8 cellular contexts compared by ENCODE assay signal in genomic region chr1:109547412-109548320, GRCh38. TPM values are rescaled to one million over a fixed set of nuclear protein-coding genes. Genes with fewer than 3 reads are reported as not detected.
A peak's percentile ranks its signal among the peaks of the same experiment; 100 is the strongest.
DNase-seq lines count a peak whose midpoint lies in the region; ATAC-seq and TF ChIP-seq lines count a peak whose summit lies in the region.

No MANE protein-coding gene starts in this region.

- H3K27ac ChIP-seq in VCaP (peak overlapping the region; percentile 88), fibroblast of lung (ENCODE audit: insufficient read depth, low read length) (peak overlapping the region; percentile 98), neuronal stem cell (replicated peaks; ENCODE audit: low read length) (no peak overlapping the region)

- H3K18ac ChIP-seq in neuronal stem cell (ENCODE audit: low read length), result no peak overlapping the region

- peak overlapping the region; percentile 90 for H3K4me2 ChIP-seq in fibroblast of lung (ENCODE audit: extremely low read depth, insufficient read depth, low read length)
- H3K4me2 ChIP-seq in neuronal stem cell (ENCODE audit: insufficient read depth, low read length, poor library complexity, severe bottlenecking), result peak overlapping the region; percentile 54

- no peak overlapping the region for H2BK12ac ChIP-seq in neuronal stem cell (ENCODE audit: low read length)

- no peak overlapping the region for H2AK5ac ChIP-seq in neuronal stem cell (ENCODE audit: low read depth, low read length)

- H3K4me3 ChIP-seq in fibroblast of lung (replicated peaks in 1 of 4; ENCODE audit: control extremely low read depth in 1 of 4, insufficient read depth in 1 of 4, low read depth in 3 of 4, low read length in 4 of 4), result peak overlapping the region; percentile 92 to 98 (median 96)
- H3K4me3 ChIP-seq in neuronal stem cell (ENCODE audit: low read length in 2 of 2), result peak overlapping the region; percentile 77 to 99

- no peak overlapping the region for H4K91ac ChIP-seq in neuronal stem cell (ENCODE audit: low read depth, low read length, poor library complexity)

- DNase-seq in DMS 273 (lab: John Stamatoyannopoulos, UW; ENCODE audit: unreplicated experiment) (peak; percentile 55), DMS 273 treated with DMSO at 0.1 percent for 48 hours (lab: John Stamatoyannopoulos, UW) (no peak), fibroblast of lung (ENCODE audit: low read depth in 2 of 2) (peak; percentile 25 to 31), neuronal stem cell (ENCODE audit: low spot score) (no peak), H4 (ENCODE audit: low spot score) (no peak)

- peaks cover 2% of the 10 kb centered on the region for H4K20me1 ChIP-seq in fibroblast of lung (ENCODE audit: control insufficient read depth, extremely low read depth, insufficient read depth, low read length)

- no peak overlapping the region for H3K4ac ChIP-seq in neuronal stem cell (ENCODE audit: low read length)

- H2BK5ac ChIP-seq in neuronal stem cell (ENCODE audit: low read length), result no peak overlapping the region

- H3K79me2 ChIP-seq in fibroblast of lung (ENCODE audit: control insufficient read depth, insufficient read depth, low read length), result peaks cover 50% of the 10 kb centered on the region

- H2BK120ac ChIP-seq in neuronal stem cell (ENCODE audit: low read depth, low read length), result no peak overlapping the region

- H3K23ac ChIP-seq in neuronal stem cell (ENCODE audit: low read depth, low read length, poor library complexity), result no peak overlapping the region

- H3K9me3 ChIP-seq in fibroblast of lung (ENCODE audit: control insufficient read depth, insufficient read depth, low read depth, low read length) (no peaks in the 10 kb centered on the region), neuronal stem cell (replicated peaks in 1 of 2; ENCODE audit: control insufficient read depth in 2 of 2, insufficient read depth in 1 of 2, low read depth in 1 of 2, low read length in 2 of 2) (no peaks in the 10 kb centered on the region)

- TF ChIP-seq CTCF in VCaP (conservative IDR thresholded peaks at IDR 0.05), result no peak
- TF ChIP-seq CTCF in fibroblast of lung (conservative IDR thresholded peaks at IDR 0.05 in 1 of 2, IDR thresholded peaks at IDR 0.05 in 1 of 2; ENCODE audit: low read depth in 1 of 2, low read length in 2 of 2), result no peak

- H2BK15ac ChIP-seq in neuronal stem cell (ENCODE audit: low read length), result no peak overlapping the region

- peaks cover 5% of the 10 kb centered on the region for H3K79me1 ChIP-seq in neuronal stem cell (ENCODE audit: low read depth, low read length)

- H3K4me1 ChIP-seq in fibroblast of lung (ENCODE audit: control insufficient read depth, extremely low read depth, insufficient read depth, low read length) (peaks cover 5% of the 10 kb centered on the region), neuronal stem cell (ENCODE audit: control insufficient read depth in 2 of 2, insufficient read depth in 1 of 2, low read depth in 1 of 2, low read length in 2 of 2) (peaks cover 2 to 17% of the 10 kb centered on the region in 2 donors)

- H3K27me3 ChIP-seq in fibroblast of lung (ENCODE audit: control insufficient read depth, insufficient read depth, low read length), result peaks cover 3% of the 10 kb centered on the region
- H3K27me3 ChIP-seq in neuronal stem cell (ENCODE audit: control insufficient read depth in 3 of 3, insufficient read depth in 3 of 3, low read depth in 1 of 3, low read length in 3 of 3), result no peaks in the 10 kb centered on the region

- no peak overlapping the region for H4K8ac ChIP-seq in neuronal stem cell (ENCODE audit: low read depth, low read length)

- H3K9ac ChIP-seq in fibroblast of lung (ENCODE audit: insufficient read depth, low read length) (peak overlapping the region; percentile 98), neuronal stem cell (ENCODE audit: low read depth, low read length, poor library complexity) (no peak overlapping the region)

- no peak overlapping the region for H3K14ac ChIP-seq in neuronal stem cell (ENCODE audit: low read length)

- ATAC-seq in HG03025 (IDR thresholded peaks at IDR 0.05; ENCODE audit: low FRiP score, unreplicated experiment) (peak; percentile 6), HG03354 (IDR thresholded peaks at IDR 0.05; ENCODE audit: poor library complexity, severe bottlenecking, unreplicated experiment) (no peak)

- H2AFZ ChIP-seq in fibroblast of lung (ENCODE audit: low read length) (no peak overlapping the region), neuronal stem cell (ENCODE audit: low read length) (peak overlapping the region; percentile 87)

- no CpG with 5 or more reads among the region's 22 CpGs for WGBS in neuronal stem cell (ENCODE audit: extremely low coverage in 2 of 2, insufficient read length in 2 of 2, insufficient replicate concordance in 1 of 2), 2 donors

- H3K36me3 ChIP-seq in fibroblast of lung (ENCODE audit: control insufficient read depth, insufficient read depth, low read length), result no peaks in the 10 kb centered on the region
- H3K36me3 ChIP-seq in neuronal stem cell (replicated peaks in 1 of 2; ENCODE audit: control insufficient read depth in 2 of 2, insufficient read depth in 2 of 2, low read length in 2 of 2), result peaks cover 0 to 2% of the 10 kb centered on the region in 2 donors

RNA-seq across cellular contexts. Expression of gene GNAI3, which starts 0.7 kb away (rescaled TPM):
- total RNA-seq in fibroblast of lung, result 10.3 and 11.4 TPM in 2 replicates
- 12.9 and 14.4 TPM in 2 replicates for polyA plus RNA-seq in fibroblast of lung
- 9.4 and 9.7 TPM in 2 replicates for polyA plus RNA-seq in fibroblast of lung (2012)
- 1.8 and 1.9 TPM in 2 replicates for polyA minus RNA-seq in fibroblast of lung (ENCODE audit: low replicate concordance)
- polyA plus RNA-seq in neuronal stem cell (2013, experiment 1 of 2), result 4.9 TPM
- polyA plus RNA-seq in neuronal stem cell (2013, experiment 2 of 2), result 4.6 TPM
- total RNA-seq in H4 (2014; rRNA removed; shearing (Covaris generic)), result 9.0 and 9.8 TPM in 2 replicates

RNA-seq across cellular contexts. Expression of gene GPR61, which starts 8.0 kb away (rescaled TPM):
- total RNA-seq in fibroblast of lung, result 0.26 TPM in 1 of 2 replicates, not detected in the other
- 0.01 TPM in 1 of 2 replicates, not detected in the other for polyA plus RNA-seq in fibroblast of lung
- 0.15 TPM in 1 of 2 replicates, not detected in the other for polyA plus RNA-seq in fibroblast of lung (2012)
- polyA minus RNA-seq in fibroblast of lung (ENCODE audit: low replicate concordance), result not detected in 2 replicates
- 0.28 TPM for polyA plus RNA-seq in neuronal stem cell (2013, experiment 1 of 2)
- polyA plus RNA-seq in neuronal stem cell (2013, experiment 2 of 2), result 0.17 TPM
- not detected in 2 replicates for total RNA-seq in H4 (2014; rRNA removed; shearing (Covaris generic))

RNA-seq across cellular contexts. Expression of gene AMIGO1, which starts 38.1 kb away (rescaled TPM):
- 1.8 and 2.5 TPM in 2 replicates for total RNA-seq in fibroblast of lung
- polyA plus RNA-seq in fibroblast of lung, result 0.40 and 0.57 TPM in 2 replicates
- polyA plus RNA-seq in fibroblast of lung (2012), result 0.86 and 1.3 TPM in 2 replicates
- 1.1 and 2.0 TPM in 2 replicates for polyA minus RNA-seq in fibroblast of lung (ENCODE audit: low replicate concordance)
- 4.8 TPM for polyA plus RNA-seq in neuronal stem cell (2013, experiment 1 of 2)
- polyA plus RNA-seq in neuronal stem cell (2013, experiment 2 of 2), result 4.9 TPM
- total RNA-seq in H4 (2014; rRNA removed; shearing (Covaris generic)), result 0.72 and 1.5 TPM in 2 replicates

RNA-seq across cellular contexts. Expression of gene CYB561D1, which starts 53.8 kb away (rescaled TPM):
- total RNA-seq in fibroblast of lung, result 5.1 and 6.6 TPM in 2 replicates
- 4.7 and 5.1 TPM in 2 replicates for polyA plus RNA-seq in fibroblast of lung
- 4.3 and 5.6 TPM in 2 replicates for polyA plus RNA-seq in fibroblast of lung (2012)
- 9.3 and 15.4 TPM in 2 replicates for polyA minus RNA-seq in fibroblast of lung (ENCODE audit: low replicate concordance)
- 2.8 TPM for polyA plus RNA-seq in neuronal stem cell (2013, experiment 1 of 2)
- 2.6 TPM for polyA plus RNA-seq in neuronal stem cell (2013, experiment 2 of 2)
- 2.6 and 7.9 TPM in 2 replicates for total RNA-seq in H4 (2014; rRNA removed; shearing (Covaris generic))

Comparison
In these comparisons a context has a peak if more than half of its experiments do, and no peak if none do; other contexts are left out.
1. DNase-seq: peak in DMS 273 (single experiment) and fibroblast of lung (2 of 2); none in DMS 273 treated with DMSO at 0.1 percent for 48 hours (single experiment), neuronal stem cell (single experiment) and H4 (single experiment).